5 cellular contexts compared by ENCODE assay signal in the genomic region with DNA sequence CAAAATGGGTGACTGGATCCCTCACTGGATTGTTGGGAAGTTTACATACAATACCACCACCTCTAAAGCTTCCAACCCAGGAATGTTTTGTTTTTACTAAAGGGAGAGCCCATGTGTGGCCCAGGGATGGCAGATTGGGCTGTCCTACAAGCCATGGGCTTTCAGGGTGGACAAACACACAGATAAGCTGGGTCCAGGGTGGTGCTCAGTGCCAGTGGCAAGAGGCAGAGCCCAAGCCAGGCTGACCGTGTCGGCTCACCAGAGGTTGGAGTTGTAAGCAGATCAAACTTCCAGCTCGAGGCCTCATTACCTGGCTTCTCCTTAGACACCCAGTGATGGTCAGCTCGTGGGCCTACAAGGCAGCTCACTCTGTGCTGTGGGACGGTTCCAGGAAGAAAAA. TPM values are rescaled to one million over a fixed set of nuclear protein-coding genes. Genes with fewer than 3 reads are reported as not detected.
"Had no signal": no experiment of that assay in that cellular context is flagged by ENCODE, and none has a peak within 500 bp of the region (broad histone marks: within the 10 kb centered on the region; RNA-seq: fewer than 3 reads in every experiment).

No MANE protein-coding gene starts in this region.

- H3K27ac Mint-ChIP-seq: IgD-negative memory B cell had no signal

- H3K4me3 Mint-ChIP-seq: IgD-negative memory B cell had no signal

- H3K4me1 Mint-ChIP-seq: IgD-negative memory B cell had no signal

- H3K27ac ChIP-seq: HL-60 had no signal

- H3K27me3 Mint-ChIP-seq: IgD-negative memory B cell had no signal

- DNase-seq: IMR-90 had no signal

- H3K9me3 Mint-ChIP-seq: IgD-negative memory B cell had no signal

- H3K4me3 ChIP-seq: K562 had no signal

- ATAC-seq: HepG2, K562 had no signal

RNA-seq across cellular contexts. Expression of a gene that starts 52.3 kb away (rescaled TPM):
- total RNA-seq: HepG2 had no signal
- polyA plus RNA-seq: IgD-negative memory B cell had no signal
